9 cellular contexts compared by ENCODE assay signal in genomic region chr11:89521792-89522191, GRCh38. TPM values are rescaled to one million over a fixed set of nuclear protein-coding genes. Genes with fewer than 3 reads are reported as not detected.
"Had no signal": no experiment of that assay in that cellular context is flagged by ENCODE, and none has a peak within 500 bp of the region (broad histone marks: within the 10 kb centered on the region; RNA-seq: fewer than 3 reads in every experiment).

No MANE protein-coding gene starts in this region.

- H3K36me3 Mint-ChIP-seq: IgD-negative memory B cell had no signal

- ATAC-seq: HepG2, K562 had no signal

- H3K4me1 Mint-ChIP-seq: IgD-negative memory B cell had no signal

- H3K27ac Mint-ChIP-seq: IgD-negative memory B cell had no signal

- FAIRE-seq: HepG2, HTR-8/SVneo, K562 had no signal

- H3K4me2 ChIP-seq: KMS-11 had no signal

- H3K4me3 Mint-ChIP-seq: IgD-negative memory B cell had no signal

- H3K27me3 Mint-ChIP-seq: IgD-negative memory B cell had no signal

- H3K9ac ChIP-seq: KMS-11 had no signal

- H3K27ac ChIP-seq: HL-60, KMS-11 had no signal

- H3K4me3 ChIP-seq: K562 had no signal

- DNase-seq: KBM-7, KG1 had no signal

RNA-seq across cellular contexts. Expression of gene NOX4, which starts 30.6 kb away (rescaled TPM):
- total RNA-seq: HepG2, HT-29, K562 had no signal
- polyA plus RNA-seq: HepG2, IgD-negative memory B cell, K562 had no signal
